ENCODE assay signal across 18 cellular contexts in the genomic region with DNA sequence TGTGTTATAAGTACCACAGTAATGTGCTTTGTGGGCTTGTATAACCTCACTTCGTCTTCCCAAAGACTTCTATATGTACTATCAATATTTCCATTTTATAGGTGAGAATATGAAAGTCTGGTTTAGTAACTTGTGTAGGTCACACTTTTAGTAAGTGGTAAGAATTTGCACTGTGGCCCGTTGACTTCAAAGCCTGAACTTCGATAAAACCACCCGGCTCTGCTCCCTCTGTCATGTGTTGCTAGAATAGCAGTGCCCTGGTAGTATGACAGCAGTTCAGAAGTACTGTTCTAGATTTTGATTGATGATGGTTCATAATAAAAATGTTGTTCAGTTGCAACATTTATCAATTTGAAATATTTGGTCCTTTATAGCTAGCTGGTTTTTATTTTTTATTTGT.
DNase-seq lines count a peak whose midpoint lies in the region; ATAC-seq lines count a peak whose summit lies in the region.
"Had no signal": no experiment of that assay in that cellular context is flagged by ENCODE, and none has a peak within 500 bp of the region (broad histone marks: within the 10 kb centered on the region; RNA-seq: fewer than 3 reads in every experiment).

No MANE protein-coding gene starts in this region.

- ATAC-seq in HG03135 (IDR thresholded peaks at IDR 0.05; ENCODE audit: unreplicated experiment) = no peak
- ATAC-seq: heart left ventricle, left colon had no signal

- peaks cover 19 to 61% (median 30%) of the 10 kb centered on the region in 3 donors for H3K36me3 Mint-ChIP-seq in immature natural killer cell
- peaks cover 70% of the 10 kb centered on the region for H3K36me3 Mint-ChIP-seq in stimulated activated naive CD8-positive, alpha-beta T cell treated with anti-CD3 and anti-CD28 coated beads, Interleukin-15, Interleukin-2, amounts not matched to agents 100 ng/mL and 50 ng/mL, for 24 hours (ENCODE audit: low read depth)

- peaks cover 2 to 6% (median 3%) of the 10 kb centered on the region in 3 donors for H3K27me3 Mint-ChIP-seq in immature natural killer cell (ENCODE audit: low read depth in 3 of 3)
- no peaks in the 10 kb centered on the region for H3K27me3 Mint-ChIP-seq in stimulated activated naive CD8-positive, alpha-beta T cell treated with anti-CD3 and anti-CD28 coated beads, Interleukin-15, Interleukin-2, amounts not matched to agents 100 ng/mL and 50 ng/mL, for 24 hours

- no peak overlapping the region for H3K4me3 Mint-ChIP-seq in immature natural killer cell
- H3K4me3 Mint-ChIP-seq in stimulated activated naive CD8-positive, alpha-beta T cell treated with anti-CD3 and anti-CD28 coated beads, Interleukin-15, Interleukin-2, amounts not matched to agents 100 ng/mL and 50 ng/mL, for 24 hours = no peak overlapping the region
- H3K4me3 Mint-ChIP-seq: naive B cell had no signal

- peaks cover 32 to 74% of the 10 kb centered on the region in 2 donors for H3K4me1 Mint-ChIP-seq in immature natural killer cell
- peaks cover 47% of the 10 kb centered on the region for H3K4me1 Mint-ChIP-seq in stimulated activated naive CD8-positive, alpha-beta T cell treated with anti-CD3 and anti-CD28 coated beads, Interleukin-15, Interleukin-2, amounts not matched to agents 100 ng/mL and 50 ng/mL, for 24 hours (ENCODE audit: low read depth)

- DNase-seq in stimulated activated CD4-positive, alpha-beta T cell treated with anti-CD3 and anti-CD28 coated beads, Interleukin-12 subunit alpha, Interleukin-12 subunit beta, amount 100 ng/mL, for 48 hours (ENCODE audit: low read depth in 2 of 3, low spot score in 1 of 3) = peak; percentile 15 to 34 (median 21)
- no peak for DNase-seq in stimulated activated CD4-positive, alpha-beta T cell treated with anti-CD3 and anti-CD28 coated beads, Interleukin-4, amount 100 ng/mL, for 4 hours
- DNase-seq in activated T-cell treated with anti-CD3 and anti-CD28 coated beads, Interleukin-2, amount 50 U/mL, for 48 hours = peak; percentile 41 to 52
- peak in 2 of 3 donors; percentile 23 to 25 for DNase-seq in immature natural killer cell
- no peak for DNase-seq in activated CD8-positive, alpha-beta memory T cell treated with anti-CD3 and anti-CD28 coated beads, Interleukin-2, amount 50 U/mL, for 48 hours
- DNase-seq: activated gamma-delta T cell, cerebellar nuclear complex, HCEC 1CT, heart left ventricle, KG1, left colon, naive B cell, NCI-H146, NCI-H510A, ovary, thyroid gland had no signal

- no peaks in the 10 kb centered on the region for H3K9me3 Mint-ChIP-seq in immature natural killer cell
- H3K9me3 Mint-ChIP-seq in stimulated activated naive CD8-positive, alpha-beta T cell treated with anti-CD3 and anti-CD28 coated beads, Interleukin-15, Interleukin-2, amounts not matched to agents 100 ng/mL and 50 ng/mL, for 24 hours = no peaks in the 10 kb centered on the region

- H3K27ac Mint-ChIP-seq in immature natural killer cell = peak overlapping the region; percentile 23 to 88 (median 76)
- peak overlapping the region; percentile 17 for H3K27ac Mint-ChIP-seq in stimulated activated naive CD8-positive, alpha-beta T cell treated with anti-CD3 and anti-CD28 coated beads, Interleukin-15, Interleukin-2, amounts not matched to agents 100 ng/mL and 50 ng/mL, for 24 hours

Comparison
In these comparisons a context has a peak if more than half of its experiments do, and no peak if none do; other contexts are left out.
1. DNase-seq: peak in stimulated activated CD4-positive, alpha-beta T cell treated with anti-CD3 and anti-CD28 coated beads, Interleukin-12 subunit alpha, Interleukin-12 subunit beta, amount 100 ng/mL, for 48 hours (3 of 3), activated T-cell treated with anti-CD3 and anti-CD28 coated beads, Interleukin-2, amount 50 U/mL, for 48 hours (2 of 2) and immature natural killer cell (2 of 3); none in stimulated activated CD4-positive, alpha-beta T cell treated with anti-CD3 and anti-CD28 coated beads, Interleukin-4, amount 100 ng/mL, for 4 hours (0 of 2) and activated CD8-positive, alpha-beta memory T cell treated with anti-CD3 and anti-CD28 coated beads, Interleukin-2, amount 50 U/mL, for 48 hours (single experiment).